ENCODE assay signal across 9 cellular contexts in the genomic region with DNA sequence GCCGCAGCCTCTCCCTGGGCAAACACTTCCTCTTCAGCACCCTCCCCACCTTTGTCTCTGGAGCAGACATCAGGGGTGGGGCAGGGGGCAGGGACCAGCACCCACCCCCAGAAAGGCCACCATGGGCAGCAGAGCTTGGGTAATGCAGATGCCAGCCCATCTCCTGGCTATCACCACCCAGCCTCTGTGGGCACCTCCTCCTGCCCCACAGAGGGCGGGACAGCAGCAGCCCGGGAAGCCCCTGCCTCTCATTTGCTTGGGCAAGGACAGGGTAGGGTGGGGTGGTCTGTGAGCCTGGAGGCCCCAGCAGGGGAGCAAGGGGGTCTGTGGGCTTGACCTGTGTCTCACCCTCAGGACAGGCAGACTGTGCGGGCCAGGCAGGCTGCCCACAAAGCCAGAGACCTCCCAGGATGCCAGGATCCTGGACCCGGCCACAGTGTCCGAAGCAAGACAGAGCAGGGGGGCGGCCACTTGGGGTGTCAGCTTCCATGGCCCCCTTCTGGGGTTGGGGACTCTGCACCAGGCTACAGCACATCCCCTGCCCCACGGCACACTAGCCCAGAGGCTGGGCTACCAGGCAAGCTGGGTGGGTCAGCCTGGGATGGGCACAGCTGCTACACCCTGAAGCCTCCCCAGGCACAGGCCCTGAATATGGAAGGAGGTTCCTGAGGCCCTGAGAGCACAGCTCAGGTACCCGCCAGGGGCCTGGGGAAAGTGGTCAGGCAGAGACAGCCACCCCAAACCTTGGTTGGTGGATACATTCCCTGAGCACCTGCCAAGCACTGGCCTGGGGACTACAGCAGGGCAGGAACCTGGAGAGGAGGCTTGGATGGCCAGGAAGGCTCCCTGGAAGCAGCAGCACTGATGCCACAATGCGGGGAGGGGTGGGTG. TPM values are rescaled to one million over a fixed set of nuclear protein-coding genes. Genes with fewer than 3 reads are reported as not detected.
DNase-seq lines count a peak whose midpoint lies in the region; ATAC-seq and TF ChIP-seq lines count a peak whose summit lies in the region.
"Had no signal": no experiment of that assay in that cellular context is flagged by ENCODE, and none has a peak within 500 bp of the region (broad histone marks: within the 10 kb centered on the region; RNA-seq: fewer than 3 reads in every experiment).

No MANE protein-coding gene starts in this region.

- POLR2A ChIA-PET in activated CD8-positive, alpha-beta T cell treated with anti-CD3 and anti-CD28 coated beads for 36 hours (lab: Charles Lee): interaction anchor here (0.6 to 1.2 kb wide), 2 partner anchors 55 to 88 kb away, joined by 3 read pairs; a partner anchor contains a TSS
- POLR2A ChIA-PET in activated CD8-positive, alpha-beta T cell treated with anti-CD3 and anti-CD28 coated beads, Interleukin-2, amount 10 ng/mL, durations not matched to agents 7 days and 5 days (lab: Charles Lee): no interaction called here

- peaks cover 25% of the 10 kb centered on the region for H3K36me3 Mint-ChIP-seq in activated CD8-positive, alpha-beta T cell treated with anti-CD3 and anti-CD28 coated beads for 36 hours (ENCODE audit: low read depth)
- peaks cover 32% of the 10 kb centered on the region for H3K36me3 Mint-ChIP-seq in activated CD8-positive, alpha-beta T cell treated with anti-CD3 and anti-CD28 coated beads, Interleukin-2, amount 10 ng/mL, durations not matched to agents 7 days and 5 days (ENCODE audit: low read depth)
- H3K36me3 Mint-ChIP-seq in effector memory CD8-positive, alpha-beta T cell (ENCODE audit: insufficient read depth): peaks cover 53% of the 10 kb centered on the region
- H3K36me3 Mint-ChIP-seq in stimulated activated naive B cell treated with anti-CD40 and anti-IgM and Interleukin-4, amounts not matched to agents 10 μg/mL and 1 μg/mL and 100 μg/mL, for 72 hours: peaks cover 52 to 53% of the 10 kb centered on the region in 2 donors

- peaks cover 26% of the 10 kb centered on the region for H3K4me1 Mint-ChIP-seq in activated CD8-positive, alpha-beta T cell treated with anti-CD3 and anti-CD28 coated beads for 36 hours (ENCODE audit: low read depth)
- H3K4me1 Mint-ChIP-seq in activated CD8-positive, alpha-beta T cell treated with anti-CD3 and anti-CD28 coated beads, Interleukin-2, amount 10 ng/mL, durations not matched to agents 7 days and 5 days (ENCODE audit: low read depth): peaks cover 28% of the 10 kb centered on the region
- peaks cover 11 to 13% of the 10 kb centered on the region in 2 donors for H3K4me1 Mint-ChIP-seq in effector memory CD8-positive, alpha-beta T cell (ENCODE audit: low read depth in 2 of 2)
- peaks cover 27 to 63% of the 10 kb centered on the region in 2 donors for H3K4me1 Mint-ChIP-seq in stimulated activated naive B cell treated with anti-CD40 and anti-IgM and Interleukin-4, amounts not matched to agents 10 μg/mL and 1 μg/mL and 100 μg/mL, for 72 hours

- ATAC-seq in activated CD8-positive, alpha-beta T cell treated with anti-CD3 and anti-CD28 coated beads for 36 hours: no peak
- no peak for ATAC-seq in activated CD8-positive, alpha-beta T cell treated with anti-CD3 and anti-CD28 coated beads, Interleukin-2, amount 10 ng/mL, durations not matched to agents 7 days and 5 days
- no peak for ATAC-seq in effector memory CD8-positive, alpha-beta T cell (replicated peaks)
- no peak for ATAC-seq in stimulated activated naive B cell treated with anti-CD40 and anti-IgM and Interleukin-4, amounts not matched to agents 10 μg/mL and 1 μg/mL and 100 μg/mL, for 72 hours (replicated peaks)
- no peak for ATAC-seq in HG03045 (IDR thresholded peaks at IDR 0.05; ENCODE audit: unreplicated experiment)
- ATAC-seq: activated naive CD4-positive, alpha-beta T cell treated with anti-CD3 and anti-CD28 coated beads, Interleukin-2, amount 50 U/mL, for 72 hours had no signal

- CTCF ChIA-PET in activated CD8-positive, alpha-beta T cell treated with anti-CD3 and anti-CD28 coated beads for 36 hours (lab: Charles Lee): interaction anchor here (1.7 kb wide), 1 partner anchor 16 kb away, joined by 6 read pairs; no protein-coding TSS in a partner anchor
- CTCF ChIA-PET in activated CD8-positive, alpha-beta T cell treated with anti-CD3 and anti-CD28 coated beads, Interleukin-2, amount 10 ng/mL, durations not matched to agents 7 days and 5 days (lab: Charles Lee): interaction anchor here (1.7 kb wide), 1 partner anchor 17 kb away, joined by 7 read pairs; no protein-coding TSS in a partner anchor

- no peak for DNase-seq in activated CD8-positive, alpha-beta T cell treated with anti-CD3 and anti-CD28 coated beads for 36 hours
- no peak for DNase-seq in activated CD8-positive, alpha-beta T cell treated with anti-CD3 and anti-CD28 coated beads, Interleukin-2, amount 10 ng/mL, durations not matched to agents 7 days and 5 days
- no peak for DNase-seq in effector memory CD8-positive, alpha-beta T cell
- no peak for DNase-seq in stimulated activated naive B cell treated with anti-CD40 and anti-IgM and Interleukin-4, amounts not matched to agents 10 μg/mL and 1 μg/mL and 100 μg/mL, for 72 hours
- DNase-seq in NCI-H1105 (lab: John Stamatoyannopoulos, UW): no peak
- DNase-seq: mesendoderm, NCI-H69 had no signal

- H3K9me3 Mint-ChIP-seq in activated CD8-positive, alpha-beta T cell treated with anti-CD3 and anti-CD28 coated beads for 36 hours: no peaks in the 10 kb centered on the region
- H3K9me3 Mint-ChIP-seq in activated CD8-positive, alpha-beta T cell treated with anti-CD3 and anti-CD28 coated beads, Interleukin-2, amount 10 ng/mL, durations not matched to agents 7 days and 5 days (ENCODE audit: insufficient read depth): no peaks in the 10 kb centered on the region
- H3K9me3 Mint-ChIP-seq in effector memory CD8-positive, alpha-beta T cell: no peaks in the 10 kb centered on the region
- no peaks in the 10 kb centered on the region for H3K9me3 Mint-ChIP-seq in stimulated activated naive B cell treated with anti-CD40 and anti-IgM and Interleukin-4, amounts not matched to agents 10 μg/mL and 1 μg/mL and 100 μg/mL, for 72 hours
- H3K9me3 Mint-ChIP-seq: activated naive CD4-positive, alpha-beta T cell treated with anti-CD3 and anti-CD28 coated beads, Interleukin-2, amount 50 U/mL, for 72 hours had no signal

- H3K27ac Mint-ChIP-seq in activated CD8-positive, alpha-beta T cell treated with anti-CD3 and anti-CD28 coated beads for 36 hours: peak overlapping the region; percentile 25
- no peak overlapping the region for H3K27ac Mint-ChIP-seq in activated CD8-positive, alpha-beta T cell treated with anti-CD3 and anti-CD28 coated beads, Interleukin-2, amount 10 ng/mL, durations not matched to agents 7 days and 5 days
- peak overlapping the region; percentile 15 to 69 for H3K27ac Mint-ChIP-seq in effector memory CD8-positive, alpha-beta T cell
- peak overlapping the region; percentile 75 for H3K27ac Mint-ChIP-seq in stimulated activated naive B cell treated with anti-CD40 and anti-IgM and Interleukin-4, amounts not matched to agents 10 μg/mL and 1 μg/mL and 100 μg/mL, for 72 hours

- intact Hi-C loops in activated CD8-positive, alpha-beta T cell treated with anti-CD3 and anti-CD28 coated beads for 36 hours (cut with micrococcal nuclease): no loop called here

- no peaks in the 10 kb centered on the region for H3K27me3 Mint-ChIP-seq in activated CD8-positive, alpha-beta T cell treated with anti-CD3 and anti-CD28 coated beads for 36 hours
- H3K27me3 Mint-ChIP-seq in activated CD8-positive, alpha-beta T cell treated with anti-CD3 and anti-CD28 coated beads, Interleukin-2, amount 10 ng/mL, durations not matched to agents 7 days and 5 days (ENCODE audit: low read depth): no peaks in the 10 kb centered on the region
- no peaks in the 10 kb centered on the region for H3K27me3 Mint-ChIP-seq in effector memory CD8-positive, alpha-beta T cell
- H3K27me3 Mint-ChIP-seq in stimulated activated naive B cell treated with anti-CD40 and anti-IgM and Interleukin-4, amounts not matched to agents 10 μg/mL and 1 μg/mL and 100 μg/mL, for 72 hours: peaks cover 0 to 4% of the 10 kb centered on the region in 2 donors

- no peak for TF ChIP-seq CTCF in activated CD8-positive, alpha-beta T cell treated with anti-CD3 and anti-CD28 coated beads for 36 hours (IDR thresholded peaks at IDR 0.05)

- no peak overlapping the region for H3K4me3 Mint-ChIP-seq in activated CD8-positive, alpha-beta T cell treated with anti-CD3 and anti-CD28 coated beads for 36 hours
- H3K4me3 Mint-ChIP-seq in activated CD8-positive, alpha-beta T cell treated with anti-CD3 and anti-CD28 coated beads, Interleukin-2, amount 10 ng/mL, durations not matched to agents 7 days and 5 days: no peak overlapping the region
- H3K4me3 Mint-ChIP-seq in effector memory CD8-positive, alpha-beta T cell: no peak overlapping the region
- peak overlapping the region; percentile 51 to 52 for H3K4me3 Mint-ChIP-seq in stimulated activated naive B cell treated with anti-CD40 and anti-IgM and Interleukin-4, amounts not matched to agents 10 μg/mL and 1 μg/mL and 100 μg/mL, for 72 hours

RNA-seq across cellular contexts. Expression of a gene that starts 4.5 kb away (rescaled TPM):
- 100 to 1,000 TPM; 105 to 110 TPM for total RNA-seq in activated CD8-positive, alpha-beta T cell treated with anti-CD3 and anti-CD28 coated beads for 36 hours
- 100 to 1,000 TPM; 104 to 105 TPM for total RNA-seq in activated CD8-positive, alpha-beta T cell treated with anti-CD3 and anti-CD28 coated beads, Interleukin-2, amount 10 ng/mL, durations not matched to agents 7 days and 5 days

RNA-seq across cellular contexts. Expression of a gene that starts 32.8 kb away (rescaled TPM):
- total RNA-seq in activated CD8-positive, alpha-beta T cell treated with anti-CD3 and anti-CD28 coated beads for 36 hours: 10 to 100 TPM; 30.4 to 34.6 TPM
- total RNA-seq in activated CD8-positive, alpha-beta T cell treated with anti-CD3 and anti-CD28 coated beads, Interleukin-2, amount 10 ng/mL, durations not matched to agents 7 days and 5 days: 10 to 100 TPM; 58.7 to 68.9 TPM

RNA-seq across cellular contexts. Expression of a gene that starts 34.8 kb away (rescaled TPM):
- under 1 TPM; 0.67 to 0.99 TPM for total RNA-seq in activated CD8-positive, alpha-beta T cell treated with anti-CD3 and anti-CD28 coated beads for 36 hours
- 1 to 10 TPM; 1.9 to 2.2 TPM for total RNA-seq in activated CD8-positive, alpha-beta T cell treated with anti-CD3 and anti-CD28 coated beads, Interleukin-2, amount 10 ng/mL, durations not matched to agents 7 days and 5 days

RNA-seq across cellular contexts. Expression of a gene that starts 52.5 kb away (rescaled TPM):
- total RNA-seq in activated CD8-positive, alpha-beta T cell treated with anti-CD3 and anti-CD28 coated beads for 36 hours: 10 to 100 TPM; 17.4 to 18.0 TPM
- 10 to 100 TPM; 24.6 to 26.1 TPM for total RNA-seq in activated CD8-positive, alpha-beta T cell treated with anti-CD3 and anti-CD28 coated beads, Interleukin-2, amount 10 ng/mL, durations not matched to agents 7 days and 5 days

RNA-seq across cellular contexts. Expression of a gene that starts 58.0 kb away (rescaled TPM):
- 1 to 10 TPM in 1 of 2 experiments, under 1 TPM in 1; 0.88 to 1.3 TPM for total RNA-seq in activated CD8-positive, alpha-beta T cell treated with anti-CD3 and anti-CD28 coated beads for 36 hours
- under 1 TPM; 0.34 to 0.81 TPM for total RNA-seq in activated CD8-positive, alpha-beta T cell treated with anti-CD3 and anti-CD28 coated beads, Interleukin-2, amount 10 ng/mL, durations not matched to agents 7 days and 5 days

Comparison
In these comparisons a context has a peak if more than half of its experiments do, and no peak if none do; other contexts are left out.
1. H3K4me3 Mint-ChIP-seq: peak in stimulated activated naive B cell treated with anti-CD40 and anti-IgM and Interleukin-4, amounts not matched to agents 10 μg/mL and 1 μg/mL and 100 μg/mL, for 72 hours (2 of 2); none in activated CD8-positive, alpha-beta T cell treated with anti-CD3 and anti-CD28 coated beads for 36 hours (single experiment), activated CD8-positive, alpha-beta T cell treated with anti-CD3 and anti-CD28 coated beads, Interleukin-2, amount 10 ng/mL, durations not matched to agents 7 days and 5 days (single experiment) and effector memory CD8-positive, alpha-beta T cell (0 of 2).